ENCODE assay signal across 1 cellular context in the genomic region with DNA sequence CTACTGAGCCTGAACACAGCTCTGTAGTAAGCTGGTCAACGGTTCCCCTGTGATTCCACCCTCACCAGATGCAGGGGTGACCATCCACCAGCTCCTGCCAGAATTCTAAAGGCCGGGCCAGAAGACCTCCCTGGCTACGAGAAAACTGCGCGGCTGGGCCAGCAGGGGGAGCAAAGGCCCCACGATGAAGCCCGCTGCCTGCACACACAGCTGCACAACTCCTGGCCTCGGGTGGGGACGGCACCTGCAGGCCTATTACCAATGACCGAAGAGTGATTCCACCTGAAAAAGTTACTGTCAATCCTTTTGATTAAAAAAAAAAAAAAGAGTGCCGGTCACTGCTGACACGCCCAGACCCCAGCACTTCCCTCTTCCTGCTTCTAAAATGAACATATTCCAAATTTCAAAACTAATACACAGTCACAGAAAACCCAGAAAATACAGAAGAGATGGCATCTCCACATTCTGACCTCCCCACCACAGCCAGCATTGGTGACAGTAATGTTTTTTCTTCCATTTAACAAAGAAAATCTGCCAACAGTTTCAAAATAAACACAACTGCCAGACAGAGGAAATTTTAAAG.
TF ChIP-seq lines count a peak whose summit lies in the region.

No MANE protein-coding gene starts in this region.

TF ChIP-seq in K562, 482 proteins besides CTCF, POLR2A, EP300 and RAD21 (continued from another document):
- TF ChIP-seq, protein P1, sequence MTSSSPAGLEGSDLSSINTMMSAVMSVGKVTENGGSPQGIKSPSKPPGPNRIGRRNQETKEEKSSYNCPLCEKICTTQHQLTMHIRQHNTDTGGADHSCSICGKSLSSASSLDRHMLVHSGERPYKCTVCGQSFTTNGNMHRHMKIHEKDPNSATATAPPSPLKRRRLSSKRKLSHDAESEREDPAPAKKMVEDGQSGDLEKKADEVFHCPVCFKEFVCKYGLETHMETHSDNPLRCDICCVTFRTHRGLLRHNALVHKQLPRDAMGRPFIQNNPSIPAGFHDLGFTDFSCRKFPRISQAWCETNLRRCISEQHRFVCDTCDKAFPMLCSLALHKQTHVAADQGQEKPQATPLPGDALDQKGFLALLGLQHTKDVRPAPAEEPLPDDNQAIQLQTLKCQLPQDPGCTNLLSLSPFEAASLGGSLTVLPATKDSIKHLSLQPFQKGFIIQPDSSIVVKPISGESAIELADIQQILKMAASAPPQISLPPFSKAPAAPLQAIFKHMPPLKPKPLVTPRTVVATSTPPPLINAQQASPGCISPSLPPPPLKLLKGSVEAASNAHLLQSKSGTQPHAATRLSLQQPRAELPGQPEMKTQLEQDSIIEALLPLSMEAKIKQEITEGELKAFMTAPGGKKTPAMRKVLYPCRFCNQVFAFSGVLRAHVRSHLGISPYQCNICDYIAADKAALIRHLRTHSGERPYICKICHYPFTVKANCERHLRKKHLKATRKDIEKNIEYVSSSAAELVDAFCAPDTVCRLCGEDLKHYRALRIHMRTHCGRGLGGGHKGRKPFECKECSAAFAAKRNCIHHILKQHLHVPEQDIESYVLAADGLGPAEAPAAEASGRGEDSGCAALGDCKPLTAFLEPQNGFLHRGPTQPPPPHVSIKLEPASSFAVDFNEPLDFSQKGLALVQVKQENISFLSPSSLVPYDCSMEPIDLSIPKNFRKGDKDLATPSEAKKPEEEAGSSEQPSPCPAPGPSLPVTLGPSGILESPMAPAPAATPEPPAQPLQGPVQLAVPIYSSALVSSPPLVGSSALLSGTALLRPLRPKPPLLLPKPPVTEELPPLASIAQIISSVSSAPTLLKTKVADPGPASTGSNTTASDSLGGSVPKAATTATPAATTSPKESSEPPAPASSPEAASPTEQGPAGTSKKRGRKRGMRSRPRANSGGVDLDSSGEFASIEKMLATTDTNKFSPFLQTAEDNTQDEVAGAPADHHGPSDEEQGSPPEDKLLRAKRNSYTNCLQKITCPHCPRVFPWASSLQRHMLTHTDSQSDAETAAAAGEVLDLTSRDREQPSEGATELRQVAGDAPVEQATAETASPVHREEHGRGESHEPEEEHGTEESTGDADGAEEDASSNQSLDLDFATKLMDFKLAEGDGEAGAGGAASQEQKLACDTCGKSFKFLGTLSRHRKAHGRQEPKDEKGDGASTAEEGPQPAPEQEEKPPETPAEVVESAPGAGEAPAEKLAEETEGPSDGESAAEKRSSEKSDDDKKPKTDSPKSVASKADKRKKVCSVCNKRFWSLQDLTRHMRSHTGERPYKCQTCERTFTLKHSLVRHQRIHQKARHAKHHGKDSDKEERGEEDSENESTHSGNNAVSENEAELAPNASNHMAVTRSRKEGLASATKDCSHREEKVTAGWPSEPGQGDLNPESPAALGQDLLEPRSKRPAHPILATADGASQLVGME (CRISPR knock-in tag; IDR thresholded peaks at IDR 0.05) = no peak
- TF ChIP-seq ARID2 (IDR thresholded peaks at IDR 0.05) = peak; percentile 74; the same call in 1 of the 2 replicates
- TF ChIP-seq STAG1 (CRISPR knock-in tag; IDR thresholded peaks at IDR 0.05; ENCODE audit: borderline replicate concordance) = peak; percentile 78; the same call in 1 of the 2 replicates
- TF ChIP-seq, protein P2, sequence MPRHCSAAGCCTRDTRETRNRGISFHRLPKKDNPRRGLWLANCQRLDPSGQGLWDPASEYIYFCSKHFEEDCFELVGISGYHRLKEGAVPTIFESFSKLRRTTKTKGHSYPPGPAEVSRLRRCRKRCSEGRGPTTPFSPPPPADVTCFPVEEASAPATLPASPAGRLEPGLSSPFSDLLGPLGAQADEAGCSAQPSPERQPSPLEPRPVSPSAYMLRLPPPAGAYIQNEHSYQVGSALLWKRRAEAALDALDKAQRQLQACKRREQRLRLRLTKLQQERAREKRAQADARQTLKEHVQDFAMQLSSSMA (CRISPR knock-in tag; IDR thresholded peaks at IDR 0.05) = no peak
- no peak for TF ChIP-seq SMARCE1 (IDR thresholded peaks at IDR 0.05)
- TF ChIP-seq, protein P3, sequence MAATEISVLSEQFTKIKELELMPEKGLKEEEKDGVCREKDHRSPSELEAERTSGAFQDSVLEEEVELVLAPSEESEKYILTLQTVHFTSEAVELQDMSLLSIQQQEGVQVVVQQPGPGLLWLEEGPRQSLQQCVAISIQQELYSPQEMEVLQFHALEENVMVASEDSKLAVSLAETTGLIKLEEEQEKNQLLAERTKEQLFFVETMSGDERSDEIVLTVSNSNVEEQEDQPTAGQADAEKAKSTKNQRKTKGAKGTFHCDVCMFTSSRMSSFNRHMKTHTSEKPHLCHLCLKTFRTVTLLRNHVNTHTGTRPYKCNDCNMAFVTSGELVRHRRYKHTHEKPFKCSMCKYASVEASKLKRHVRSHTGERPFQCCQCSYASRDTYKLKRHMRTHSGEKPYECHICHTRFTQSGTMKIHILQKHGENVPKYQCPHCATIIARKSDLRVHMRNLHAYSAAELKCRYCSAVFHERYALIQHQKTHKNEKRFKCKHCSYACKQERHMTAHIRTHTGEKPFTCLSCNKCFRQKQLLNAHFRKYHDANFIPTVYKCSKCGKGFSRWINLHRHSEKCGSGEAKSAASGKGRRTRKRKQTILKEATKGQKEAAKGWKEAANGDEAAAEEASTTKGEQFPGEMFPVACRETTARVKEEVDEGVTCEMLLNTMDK (IDR thresholded peaks at IDR 0.05; ENCODE audit: borderline replicate concordance, insufficient read depth, low read depth, low read length, poor library complexity, severe bottlenecking) = peak; percentile 54
- TF ChIP-seq HNRNPL (IDR thresholded peaks at IDR 0.05; ENCODE audit: low read depth, low read length) = no peak
- TF ChIP-seq PHTF2 (CRISPR knock-in tag; IDR thresholded peaks at IDR 0.05) = no peak
- TF ChIP-seq, protein P4, sequence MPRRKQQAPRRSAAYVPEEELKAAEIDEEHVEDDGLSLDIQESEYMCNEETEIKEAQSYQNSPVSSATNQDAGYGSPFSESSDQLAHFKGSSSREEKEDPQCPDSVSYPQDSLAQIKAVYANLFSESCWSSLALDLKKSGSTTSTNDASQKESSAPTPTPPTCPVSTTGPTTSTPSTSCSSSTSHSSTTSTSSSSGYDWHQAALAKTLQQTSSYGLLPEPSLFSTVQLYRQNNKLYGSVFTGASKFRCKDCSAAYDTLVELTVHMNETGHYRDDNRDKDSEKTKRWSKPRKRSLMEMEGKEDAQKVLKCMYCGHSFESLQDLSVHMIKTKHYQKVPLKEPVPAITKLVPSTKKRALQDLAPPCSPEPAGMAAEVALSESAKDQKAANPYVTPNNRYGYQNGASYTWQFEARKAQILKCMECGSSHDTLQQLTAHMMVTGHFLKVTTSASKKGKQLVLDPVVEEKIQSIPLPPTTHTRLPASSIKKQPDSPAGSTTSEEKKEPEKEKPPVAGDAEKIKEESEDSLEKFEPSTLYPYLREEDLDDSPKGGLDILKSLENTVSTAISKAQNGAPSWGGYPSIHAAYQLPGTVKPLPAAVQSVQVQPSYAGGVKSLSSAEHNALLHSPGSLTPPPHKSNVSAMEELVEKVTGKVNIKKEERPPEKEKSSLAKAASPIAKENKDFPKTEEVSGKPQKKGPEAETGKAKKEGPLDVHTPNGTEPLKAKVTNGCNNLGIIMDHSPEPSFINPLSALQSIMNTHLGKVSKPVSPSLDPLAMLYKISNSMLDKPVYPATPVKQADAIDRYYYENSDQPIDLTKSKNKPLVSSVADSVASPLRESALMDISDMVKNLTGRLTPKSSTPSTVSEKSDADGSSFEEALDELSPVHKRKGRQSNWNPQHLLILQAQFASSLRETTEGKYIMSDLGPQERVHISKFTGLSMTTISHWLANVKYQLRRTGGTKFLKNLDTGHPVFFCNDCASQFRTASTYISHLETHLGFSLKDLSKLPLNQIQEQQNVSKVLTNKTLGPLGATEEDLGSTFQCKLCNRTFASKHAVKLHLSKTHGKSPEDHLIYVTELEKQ (CRISPR knock-in tag; IDR thresholded peaks at IDR 0.05) = no peak
- TF ChIP-seq, protein P5, sequence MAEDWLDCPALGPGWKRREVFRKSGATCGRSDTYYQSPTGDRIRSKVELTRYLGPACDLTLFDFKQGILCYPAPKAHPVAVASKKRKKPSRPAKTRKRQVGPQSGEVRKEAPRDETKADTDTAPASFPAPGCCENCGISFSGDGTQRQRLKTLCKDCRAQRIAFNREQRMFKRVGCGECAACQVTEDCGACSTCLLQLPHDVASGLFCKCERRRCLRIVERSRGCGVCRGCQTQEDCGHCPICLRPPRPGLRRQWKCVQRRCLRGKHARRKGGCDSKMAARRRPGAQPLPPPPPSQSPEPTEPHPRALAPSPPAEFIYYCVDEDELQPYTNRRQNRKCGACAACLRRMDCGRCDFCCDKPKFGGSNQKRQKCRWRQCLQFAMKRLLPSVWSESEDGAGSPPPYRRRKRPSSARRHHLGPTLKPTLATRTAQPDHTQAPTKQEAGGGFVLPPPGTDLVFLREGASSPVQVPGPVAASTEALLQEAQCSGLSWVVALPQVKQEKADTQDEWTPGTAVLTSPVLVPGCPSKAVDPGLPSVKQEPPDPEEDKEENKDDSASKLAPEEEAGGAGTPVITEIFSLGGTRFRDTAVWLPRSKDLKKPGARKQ (CRISPR knock-in tag; IDR thresholded peaks at IDR 0.05) = no peak
- TF ChIP-seq C11orf30 (IDR thresholded peaks at IDR 0.05; ENCODE audit: low read depth) = no peak
- no peak for TF ChIP-seq MAFG (tag; conservative IDR thresholded peaks at IDR 0.05)
- no peak for TF ChIP-seq PTBP1 (IDR thresholded peaks at IDR 0.05; ENCODE audit: low read depth, low read length)
